Comparison of ENCODE assay signal across 1 cellular context in the genomic region with DNA sequence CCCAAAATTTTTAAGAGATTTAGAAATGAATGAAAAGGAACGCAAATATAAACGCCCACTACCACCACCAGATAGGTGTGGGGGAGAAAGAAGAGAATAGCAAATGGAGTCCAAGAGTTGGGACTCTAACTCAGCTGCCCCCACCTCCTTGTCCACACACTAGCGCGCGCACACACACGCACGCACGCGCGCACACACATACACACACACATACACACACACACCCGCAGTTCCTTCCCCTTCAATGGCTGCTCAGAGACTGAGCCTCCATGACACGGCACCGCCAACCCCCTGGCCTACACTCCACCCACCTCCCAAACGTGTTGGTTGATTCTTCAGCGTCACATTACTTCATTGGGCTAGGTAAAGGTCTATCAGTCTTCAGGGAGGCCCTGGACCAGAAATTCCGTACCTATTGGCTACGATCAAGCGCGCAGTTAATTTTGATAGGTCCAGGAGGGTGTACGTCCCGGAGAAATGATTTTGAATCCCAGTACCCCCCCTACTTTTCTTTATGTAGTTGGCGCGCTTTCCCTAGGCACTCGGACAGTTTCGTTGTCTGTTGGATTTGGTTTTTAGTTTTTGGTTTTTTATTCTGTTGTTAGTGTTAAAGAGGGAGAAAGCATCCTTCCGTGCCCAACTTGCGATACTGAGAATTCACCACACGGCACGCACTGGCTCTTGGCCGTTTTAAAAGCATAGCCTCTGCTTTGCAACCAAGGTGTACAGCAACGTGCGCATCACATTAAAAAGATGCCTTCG.
TF ChIP-seq lines count a peak whose summit lies in the region.

A gene (minus strand): TSS at position 261 of the 762 bp plus-strand sequence. CDS start 326 bp downstream, outside the sequence.

TF ChIP-seq in HepG2, 621 proteins besides CTCF, POLR2A, EP300 and RAD21 (continued from another document):
- TF ChIP-seq, protein P1, sequence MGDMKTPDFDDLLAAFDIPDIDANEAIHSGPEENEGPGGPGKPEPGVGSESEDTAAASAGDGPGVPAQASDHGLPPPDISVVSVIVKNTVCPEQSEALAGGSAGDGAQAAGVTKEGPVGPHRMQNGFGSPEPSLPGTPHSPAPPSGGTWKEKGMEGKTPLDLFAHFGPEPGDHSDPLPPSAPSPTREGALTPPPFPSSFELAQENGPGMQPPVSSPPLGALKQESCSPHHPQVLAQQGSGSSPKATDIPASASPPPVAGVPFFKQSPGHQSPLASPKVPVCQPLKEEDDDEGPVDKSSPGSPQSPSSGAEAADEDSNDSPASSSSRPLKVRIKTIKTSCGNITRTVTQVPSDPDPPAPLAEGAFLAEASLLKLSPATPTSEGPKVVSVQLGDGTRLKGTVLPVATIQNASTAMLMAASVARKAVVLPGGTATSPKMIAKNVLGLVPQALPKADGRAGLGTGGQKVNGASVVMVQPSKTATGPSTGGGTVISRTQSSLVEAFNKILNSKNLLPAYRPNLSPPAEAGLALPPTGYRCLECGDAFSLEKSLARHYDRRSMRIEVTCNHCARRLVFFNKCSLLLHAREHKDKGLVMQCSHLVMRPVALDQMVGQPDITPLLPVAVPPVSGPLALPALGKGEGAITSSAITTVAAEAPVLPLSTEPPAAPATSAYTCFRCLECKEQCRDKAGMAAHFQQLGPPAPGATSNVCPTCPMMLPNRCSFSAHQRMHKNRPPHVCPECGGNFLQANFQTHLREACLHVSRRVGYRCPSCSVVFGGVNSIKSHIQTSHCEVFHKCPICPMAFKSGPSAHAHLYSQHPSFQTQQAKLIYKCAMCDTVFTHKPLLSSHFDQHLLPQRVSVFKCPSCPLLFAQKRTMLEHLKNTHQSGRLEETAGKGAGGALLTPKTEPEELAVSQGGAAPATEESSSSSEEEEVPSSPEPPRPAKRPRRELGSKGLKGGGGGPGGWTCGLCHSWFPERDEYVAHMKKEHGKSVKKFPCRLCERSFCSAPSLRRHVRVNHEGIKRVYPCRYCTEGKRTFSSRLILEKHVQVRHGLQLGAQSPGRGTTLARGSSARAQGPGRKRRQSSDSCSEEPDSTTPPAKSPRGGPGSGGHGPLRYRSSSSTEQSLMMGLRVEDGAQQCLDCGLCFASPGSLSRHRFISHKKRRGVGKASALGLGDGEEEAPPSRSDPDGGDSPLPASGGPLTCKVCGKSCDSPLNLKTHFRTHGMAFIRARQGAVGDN (CRISPR knock-in tag; IDR thresholded peaks at IDR 0.05) = peak; percentile 63
